ENCODE assay signal across 17 cellular contexts in the genomic region with DNA sequence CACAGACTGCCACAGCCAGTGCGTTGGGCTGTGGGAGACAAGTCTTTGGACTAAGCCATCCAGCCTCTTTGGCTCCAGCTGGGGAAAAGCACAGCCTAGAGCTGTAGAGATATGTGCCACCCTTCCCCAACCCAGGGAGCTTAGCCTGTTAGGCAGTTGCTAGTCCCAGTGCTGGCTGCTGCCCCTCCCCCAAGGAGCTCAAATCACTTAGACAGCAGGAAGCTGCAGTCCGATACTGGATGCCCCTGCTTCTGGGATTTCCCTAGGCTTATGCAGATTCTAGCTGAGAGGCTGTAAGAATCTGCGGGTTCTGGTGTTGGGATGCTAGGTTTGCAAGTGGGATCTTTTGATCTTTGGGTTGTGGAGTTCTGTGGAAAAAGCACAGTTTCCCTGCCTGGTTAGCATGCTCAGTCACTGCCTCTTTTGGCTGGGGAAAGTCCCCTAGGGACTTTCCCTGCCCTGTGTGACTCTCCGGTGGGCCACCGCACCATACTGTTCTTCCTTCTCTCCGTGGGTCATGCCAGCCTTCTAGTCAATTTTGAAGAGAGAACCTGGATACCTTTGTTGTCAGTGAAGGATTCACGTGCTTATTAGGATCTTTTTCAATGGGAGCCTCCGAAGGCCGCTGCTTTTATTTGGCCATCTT.
"Had no signal": no experiment of that assay in that cellular context is flagged by ENCODE, and none has a peak within 500 bp of the region (broad histone marks: within the 10 kb centered on the region; RNA-seq: fewer than 3 reads in every experiment).

No MANE protein-coding gene starts in this region.

- ATAC-seq: activated naive CD4-positive, alpha-beta T cell treated with anti-CD3 and anti-CD28 coated beads, Interleukin-2, amount 50 U/mL, for 72 hours; activated T-cell treated with anti-CD3 and anti-CD28 coated beads, Interleukin-2, amount 50 U/mL, for 72 hours; left ventricle myocardium superior; natural killer cell treated with Interleukin-12 subunit alpha and Interleukin-12 subunit beta and Interleukin-15 and Interleukin-18, amount 100 ng/mL, for 72 hours; stimulated activated memory B cell treated with anti-CD40 and anti-IgM and Interleukin-4, amounts not matched to agents 10 μg/mL and 1 μg/mL and 100 μg/mL, for 72 hours had no signal

- H3K27ac Mint-ChIP-seq: activated B cell treated with CpG ODN at 0.5 μM for 24 hours; activated CD4-positive, alpha-beta T cell treated with anti-CD3 and anti-CD28 coated beads, Interleukin-2, amount 10 ng/mL, durations not matched to agents 7 days and 5 days; activated naive CD4-positive, alpha-beta T cell treated with anti-CD3 and anti-CD28 coated beads, Interleukin-2, amount 50 U/mL, for 72 hours; activated T-cell treated with anti-CD3 and anti-CD28 coated beads, Interleukin-2, amount 50 U/mL, for 72 hours; memory B cell; natural killer cell treated with Interleukin-12 subunit alpha and Interleukin-12 subunit beta and Interleukin-15 and Interleukin-18, amount 100 ng/mL, for 72 hours; progenitor cell of endocrine pancreas; stimulated activated memory B cell treated with anti-CD40 and anti-IgM and Interleukin-4, amounts not matched to agents 10 μg/mL and 1 μg/mL and 100 μg/mL, for 72 hours; T-helper 1 cell treated with Interleukin-12 subunit alpha and Interleukin-12 subunit beta and Interleukin-4 antibody, amounts not matched to agents 30 μg/mL and 1 μg/mL, for 36 hours had no signal

- H3K4me3 ChIP-seq: esophagus squamous epithelium, right atrium auricular region had no signal

- DNase-seq: activated B cell treated with CpG ODN at 0.5 μM for 24 hours; activated CD4-positive, alpha-beta T cell treated with anti-CD3 and anti-CD28 coated beads, Interleukin-2, amount 10 ng/mL, durations not matched to agents 7 days and 5 days; activated CD8-positive, alpha-beta memory T cell treated with anti-CD3 and anti-CD28 coated beads, Interleukin-2, amount 50 U/mL, for 48 hours; activated gamma-delta T cell; activated T-cell treated with anti-CD3 and anti-CD28 coated beads, Interleukin-2, amount 50 U/mL, for 72 hours; caudate nucleus; esophagus squamous epithelium; hypothalamus; left ventricle myocardium superior; stimulated activated CD4-positive, alpha-beta T cell treated with anti-CD3 and anti-CD28 coated beads, Interleukin-2, amount 100 ng/mL, for 48 hours had no signal

- H3K27me3 Mint-ChIP-seq: activated B cell treated with CpG ODN at 0.5 μM for 24 hours; activated CD4-positive, alpha-beta T cell treated with anti-CD3 and anti-CD28 coated beads, Interleukin-2, amount 10 ng/mL, durations not matched to agents 7 days and 5 days; memory B cell; natural killer cell treated with Interleukin-12 subunit alpha and Interleukin-12 subunit beta and Interleukin-15 and Interleukin-18, amount 100 ng/mL, for 72 hours; progenitor cell of endocrine pancreas; stimulated activated memory B cell treated with anti-CD40 and anti-IgM and Interleukin-4, amounts not matched to agents 10 μg/mL and 1 μg/mL and 100 μg/mL, for 72 hours had no signal

- H3K4me1 Mint-ChIP-seq: activated B cell treated with CpG ODN at 0.5 μM for 24 hours; activated CD4-positive, alpha-beta T cell treated with anti-CD3 and anti-CD28 coated beads, Interleukin-2, amount 10 ng/mL, durations not matched to agents 7 days and 5 days; memory B cell; stimulated activated memory B cell treated with anti-CD40 and anti-IgM and Interleukin-4, amounts not matched to agents 10 μg/mL and 1 μg/mL and 100 μg/mL, for 72 hours had no signal

- H3K27me3 ChIP-seq: esophagus squamous epithelium, right atrium auricular region had no signal

- H3K36me3 Mint-ChIP-seq: memory B cell; stimulated activated memory B cell treated with anti-CD40 and anti-IgM and Interleukin-4, amounts not matched to agents 10 μg/mL and 1 μg/mL and 100 μg/mL, for 72 hours had no signal

- H3K4me3 Mint-ChIP-seq: activated B cell treated with CpG ODN at 0.5 μM for 24 hours; activated CD4-positive, alpha-beta T cell treated with anti-CD3 and anti-CD28 coated beads, Interleukin-2, amount 10 ng/mL, durations not matched to agents 7 days and 5 days; activated T-cell treated with anti-CD3 and anti-CD28 coated beads, Interleukin-2, amount 50 U/mL, for 72 hours; memory B cell; natural killer cell treated with Interleukin-12 subunit alpha and Interleukin-12 subunit beta and Interleukin-15 and Interleukin-18, amount 100 ng/mL, for 72 hours; stimulated activated memory B cell treated with anti-CD40 and anti-IgM and Interleukin-4, amounts not matched to agents 10 μg/mL and 1 μg/mL and 100 μg/mL, for 72 hours; T-helper 1 cell treated with Interleukin-12 subunit alpha and Interleukin-12 subunit beta and Interleukin-4 antibody, amounts not matched to agents 30 μg/mL and 1 μg/mL, for 36 hours had no signal

- H3K4me1 ChIP-seq: esophagus squamous epithelium, right atrium auricular region had no signal

- H3K27ac ChIP-seq: esophagus squamous epithelium, right atrium auricular region had no signal

- H3K36me3 ChIP-seq: esophagus squamous epithelium, right atrium auricular region had no signal
